13 cellular contexts compared by ENCODE assay signal in the genomic region with DNA sequence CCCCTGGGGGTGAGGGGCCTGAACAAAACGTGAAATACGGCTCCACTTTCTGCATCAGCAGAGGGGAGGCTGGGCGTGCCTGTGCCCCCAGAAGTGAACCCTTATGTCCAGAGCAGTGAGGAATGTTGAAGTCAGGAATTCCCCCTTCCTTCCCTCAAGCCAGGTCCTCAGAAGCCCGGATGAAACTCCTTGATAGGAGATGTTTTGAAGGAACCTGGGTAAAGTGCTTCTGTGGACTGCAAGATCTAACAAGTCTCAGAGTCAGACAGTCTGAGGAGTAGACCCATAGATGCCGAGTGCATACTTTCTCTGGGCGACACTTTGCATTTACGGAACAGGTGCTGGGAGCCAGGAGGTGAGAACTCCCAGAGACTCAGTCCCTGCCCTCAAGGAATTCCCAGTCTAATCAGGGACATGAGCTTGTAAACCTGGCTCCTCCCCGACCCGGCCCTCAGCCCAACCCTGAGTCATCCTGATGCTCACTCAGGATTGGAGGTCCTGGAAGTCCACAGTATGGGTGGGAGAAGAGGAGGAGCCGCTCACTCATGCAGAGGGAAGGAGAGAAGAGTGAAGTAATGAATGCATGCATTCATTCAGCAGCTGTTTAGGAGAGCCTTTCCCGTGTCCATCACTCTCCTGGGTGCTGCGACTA.
A peak's percentile ranks its signal among the peaks of the same experiment; 100 is the strongest.
DNase-seq lines count a peak whose midpoint lies in the region; ATAC-seq, FAIRE-seq and TF ChIP-seq lines count a peak whose summit lies in the region.
"Had no signal": no experiment of that assay in that cellular context is flagged by ENCODE, and none has a peak within 500 bp of the region (broad histone marks: within the 10 kb centered on the region; RNA-seq: fewer than 3 reads in every experiment).

No MANE protein-coding gene starts in this region.

- no peak for FAIRE-seq in small intestine (lab: Jason Lieb, UNC)

- no peak for ATAC-seq in GM21423 (IDR thresholded peaks at IDR 0.05; ENCODE audit: unreplicated experiment)

- H4K20me1 ChIP-seq in OCI-LY3 (ENCODE audit: insufficient read depth, low read length) (no peaks in the 10 kb centered on the region), mammary epithelial cell (ENCODE audit: insufficient read depth, low read length) (no peaks in the 10 kb centered on the region)

- H3K36me3 ChIP-seq in OCI-LY3 (replicated peaks; ENCODE audit: low read depth, low read length), result no peaks in the 10 kb centered on the region
- no peaks in the 10 kb centered on the region for H3K36me3 ChIP-seq in mammary epithelial cell (ENCODE audit: insufficient read depth, low read length)
- no peaks in the 10 kb centered on the region for H3K36me3 ChIP-seq in small intestine (ENCODE audit: control insufficient read depth in 2 of 2, insufficient read depth in 2 of 2, low read length in 2 of 2)
- H3K36me3 ChIP-seq: ovary had no signal

- H3K4me2 ChIP-seq in OCI-LY3 (ENCODE audit: low read length), result peak overlapping the region; percentile 58
- H3K4me2 ChIP-seq in mammary epithelial cell (ENCODE audit: insufficient read depth, low read depth, low read length), result no peak overlapping the region
- H3K4me2 ChIP-seq: KMS-11 had no signal

- H3K27me3 ChIP-seq in OCI-LY3 (ENCODE audit: low read depth, low read length) (no peaks in the 10 kb centered on the region), mammary epithelial cell (ENCODE audit: insufficient read depth, low read length) (no peaks in the 10 kb centered on the region), small intestine (ENCODE audit: control insufficient read depth in 2 of 2, insufficient read depth in 2 of 2, low read length in 2 of 2) (no peaks in the 10 kb centered on the region)
- H3K27me3 ChIP-seq: ovary had no signal

- in situ Hi-C loops in mammary epithelial cell (cut with MboI; ENCODE audit: low sequenced_read_pairs in 2 of 2), result loop anchor here in 1 of 2 donors (10.0 kb wide), 1 partner anchor 123 kb away; no protein-coding TSS in a partner anchor

- H2AFZ ChIP-seq in OCI-LY3 (ENCODE audit: low read depth, low read length) (no peak overlapping the region), mammary epithelial cell (ENCODE audit: low read depth, low read length) (peak overlapping the region; percentile 8)

- intact Hi-C loops in mammary epithelial cell (cut with micrococcal nuclease), result no loop called here

- H3K9me3 ChIP-seq in OCI-LY3 (ENCODE audit: insufficient read depth, low read length) (no peaks in the 10 kb centered on the region), mammary epithelial cell (replicated peaks; ENCODE audit: insufficient read depth, low read length) (no peaks in the 10 kb centered on the region), small intestine (ENCODE audit: control insufficient read depth, low read depth) (no peaks in the 10 kb centered on the region)
- H3K9me3 ChIP-seq: ovary had no signal

- peaks cover 53% of the 10 kb centered on the region for H3K4me1 ChIP-seq in OCI-LY3 (ENCODE audit: low read length)
- H3K4me1 ChIP-seq in mammary epithelial cell (ENCODE audit: insufficient read depth, low read length), result peaks cover 53% of the 10 kb centered on the region
- peaks cover 0 to 8% of the 10 kb centered on the region in 2 donors for H3K4me1 ChIP-seq in small intestine (ENCODE audit: control insufficient read depth in 2 of 2, insufficient read depth in 1 of 2, low read depth in 1 of 2, low read length in 1 of 2)

- dilution Hi-C loops in mammary epithelial cell (cut with HindIII; ENCODE audit: low sequenced_read_pairs), result no loop called here

- H3K4me3 Mint-ChIP-seq in activated T-cell treated with anti-CD3 and anti-CD28 coated beads, Interleukin-2, amount 50 U/mL, for 24 hours, result peak overlapping the region; percentile 5

- peaks cover 1% of the 10 kb centered on the region for H3K36me3 Mint-ChIP-seq in activated T-cell treated with anti-CD3 and anti-CD28 coated beads, Interleukin-2, amount 50 U/mL, for 24 hours (ENCODE audit: low read depth)

- CTCF ChIA-PET in mammary epithelial cell (lab: Charles Lee; ENCODE audit: low non-redundant PET), result no interaction called here

- DNase-seq in activated T-cell treated with anti-CD3 and anti-CD28 coated beads, Interleukin-2, amount 50 U/mL, for 24 hours, result no peak
- DNase-seq in activated T-cell treated with anti-CD3 and anti-CD28 coated beads, Interleukin-2, amount 50 U/mL, for 48 hours, result no peak
- peak; percentile 53 for DNase-seq in mammary epithelial cell
- DNase-seq in small intestine, result peak; percentile 16
- DNase-seq in SIG-M5 (lab: John Stamatoyannopoulos, UW), result no peak
- DNase-seq in SKM-1 (lab: John Stamatoyannopoulos, UW; ENCODE audit: unreplicated experiment), result no peak
- DNase-seq: activated effector memory CD4-positive, alpha-beta T cell treated with Interleukin-2 at 50 U/mL for 16 hours; NCI-H187; NCI-H526 treated with DMSO at 0.1 percent for 48 hours; ovary had no signal

- peak overlapping the region; percentile 93 for H3K27ac Mint-ChIP-seq in activated T-cell treated with anti-CD3 and anti-CD28 coated beads, Interleukin-2, amount 50 U/mL, for 24 hours

- 89% methylated on average over 12 of the region's 12 CpGs for WGBS in mammary epithelial cell (ENCODE audit: low coverage, missing lambda C conversion rate)
- 85 to 90% (median 86%) methylated on average over 12 of the region's 12 CpGs for WGBS in small intestine, 3 donors

- H3K27me3 Mint-ChIP-seq in activated T-cell treated with anti-CD3 and anti-CD28 coated beads, Interleukin-2, amount 50 U/mL, for 24 hours, result no peaks in the 10 kb centered on the region

- peaks cover 6% of the 10 kb centered on the region for H3K9me3 Mint-ChIP-seq in activated T-cell treated with anti-CD3 and anti-CD28 coated beads, Interleukin-2, amount 50 U/mL, for 24 hours

- no TSS peak for BruUV-seq in mammary epithelial cell (replicated peaks; lab: Mats Ljungman, UMichigan)

- no peaks in the 10 kb centered on the region for H3K79me2 ChIP-seq in OCI-LY3 (ENCODE audit: low read length)
- no peaks in the 10 kb centered on the region for H3K79me2 ChIP-seq in mammary epithelial cell (ENCODE audit: insufficient read depth, low read length)

- H3K27ac ChIP-seq in OCI-LY3 (ENCODE audit: low read length), result peak overlapping the region; percentile 60
- peak overlapping the region; percentile 96 for H3K27ac ChIP-seq in mammary epithelial cell (ENCODE audit: insufficient read depth, low read depth, low read length)
- peak overlapping the region in 1 of 2 donors; percentile 18 for H3K27ac ChIP-seq in small intestine (ENCODE audit: low read depth in 1 of 2, low read length in 1 of 2)
- H3K27ac ChIP-seq: KMS-11, ovary had no signal

- H3K4me3 ChIP-seq in OCI-LY3 (ENCODE audit: low read length) (peak overlapping the region; percentile 27), mammary epithelial cell (replicated peaks in 1 of 3; ENCODE audit: insufficient read depth in 1 of 3, low read depth in 2 of 3, low read length in 3 of 3) (no peak overlapping the region), small intestine (ENCODE audit: low read depth in 1 of 2, low read length in 2 of 2) (no peak overlapping the region)
- H3K4me3 ChIP-seq: ovary had no signal

- no peak overlapping the region; the same call in 1 of the 2 replicates for H3K9ac ChIP-seq in OCI-LY3 (ENCODE audit: low read length)
- H3K9ac ChIP-seq in mammary epithelial cell (ENCODE audit: insufficient read depth, low read length), result peak overlapping the region; percentile 66
- H3K9ac ChIP-seq: KMS-11 had no signal

- TF ChIP-seq CTCF in OCI-LY3 (IDR thresholded peaks at IDR 0.05; ENCODE audit: low read depth, low read length) (no peak), mammary epithelial cell (conservative IDR thresholded peaks at IDR 0.05 in 1 of 2, IDR thresholded peaks at IDR 0.05 in 1 of 2; ENCODE audit: extremely low read depth in 1 of 2, insufficient read depth in 1 of 2, low read depth in 1 of 2, low read length in 2 of 2) (no peak)

- H3K4me1 Mint-ChIP-seq in activated T-cell treated with anti-CD3 and anti-CD28 coated beads, Interleukin-2, amount 50 U/mL, for 24 hours (ENCODE audit: low read depth), result peaks cover 92% of the 10 kb centered on the region

Comparison
In these comparisons a context has a peak if more than half of its experiments do, and no peak if none do; other contexts are left out.
1. DNase-seq: peak in mammary epithelial cell (single experiment) and small intestine (single experiment); none in activated T-cell treated with anti-CD3 and anti-CD28 coated beads, Interleukin-2, amount 50 U/mL, for 24 hours (single experiment), activated T-cell treated with anti-CD3 and anti-CD28 coated beads, Interleukin-2, amount 50 U/mL, for 48 hours (0 of 2), SIG-M5 (single experiment) and SKM-1 (single experiment).